In genomic region chr7:36723951-36724664, GRCh38 we compare ENCODE assay signal across 8 cellular contexts. TPM values are rescaled to one million over a fixed set of nuclear protein-coding genes. Genes with fewer than 3 reads are reported as not detected.
DNase-seq lines count a peak whose midpoint lies in the region; ATAC-seq and TF ChIP-seq lines count a peak whose summit lies in the region.

Gene AOAH (minus strand): TSS chr7:36724494. CDS start chr7:36724148, 346 bp downstream.

- H3K27ac ChIP-seq in thoracic aorta: no peak within 1 kb of the TSS

- H3K9me3 Mint-ChIP-seq in natural killer cell treated with Interleukin-12 subunit alpha and Interleukin-12 subunit beta and Interleukin-15 and Interleukin-18, amount 100 ng/mL, for 72 hours: peaks cover 5% of the 10 kb centered on the region

- H3K4me3 Mint-ChIP-seq in natural killer cell treated with Interleukin-12 subunit alpha and Interleukin-12 subunit beta and Interleukin-15 and Interleukin-18, amount 100 ng/mL, for 72 hours: peak within 1 kb of the TSS; percentile 89

- no peaks in the 10 kb centered on the region for H3K9me3 ChIP-seq in thoracic aorta

- in situ Hi-C loops in GM13977 (cut with MboI; ENCODE audit: low pct_unique_long_range_greater_than_20kb, low sequenced_read_pairs, unreplicated experiment): no loop called here

- H3K36me3 ChIP-seq in thoracic aorta: no peaks in the 10 kb centered on the region

- peak; percentile 79 for ATAC-seq in HG02840 (IDR thresholded peaks at IDR 0.05; ENCODE audit: low FRiP score, unreplicated experiment)
- peak; percentile 86 to 90 for ATAC-seq in natural killer cell treated with Interleukin-12 subunit alpha and Interleukin-12 subunit beta and Interleukin-15 and Interleukin-18, amount 100 ng/mL, for 72 hours
- ATAC-seq in thoracic aorta (ENCODE audit: insufficient number of reproducible peaks, low FRiP score, low read depth): no peak

- H3K27me3 Mint-ChIP-seq in natural killer cell treated with Interleukin-12 subunit alpha and Interleukin-12 subunit beta and Interleukin-15 and Interleukin-18, amount 100 ng/mL, for 72 hours: no peaks in the 10 kb centered on the region

- H3K4me1 Mint-ChIP-seq in natural killer cell treated with Interleukin-12 subunit alpha and Interleukin-12 subunit beta and Interleukin-15 and Interleukin-18, amount 100 ng/mL, for 72 hours (ENCODE audit: low read depth in 2 of 2): peaks cover 71 to 86% of the 10 kb centered on the region in 2 donors

- H3K4me1 ChIP-seq in thoracic aorta (ENCODE audit: control insufficient read depth in 1 of 2, low read depth in 2 of 2): peaks cover 0 to 4% of the 10 kb centered on the region in 2 donors

- peak within 1 kb of the TSS; percentile 51 for H3K4me3 ChIP-seq in thoracic aorta

- TF ChIP-seq CTCF in GM13977 (IDR thresholded peaks at IDR 0.05; ENCODE audit: extremely low read depth, insufficient read depth, missing control alignments) (no peak), thoracic aorta (IDR thresholded peaks at IDR 0.05) (no peak)

- peaks cover 28% of the 10 kb centered on the region for H3K36me3 Mint-ChIP-seq in natural killer cell treated with Interleukin-12 subunit alpha and Interleukin-12 subunit beta and Interleukin-15 and Interleukin-18, amount 100 ng/mL, for 72 hours

- DNase-seq in GM13977 (ENCODE audit: low spot score) (peak; percentile 37), SKM-1 treated with dmso at 0.1 percent for 144 hours (lab: John Stamatoyannopoulos, UW; ENCODE audit: unreplicated experiment) (peak; percentile 89), thoracic aorta (ENCODE audit: low spot score) (no peak), NCI-H226 (no peak), DMS 273 (lab: John Stamatoyannopoulos, UW; ENCODE audit: unreplicated experiment) (no peak)
- peak; percentile 52 for DNase-seq in activated naive CD4-positive, alpha-beta T cell treated with anti-CD3 and anti-CD28 coated beads, Interleukin-2, amount 50 U/mL, for 16 hours
- peak; percentile 93 for DNase-seq in natural killer cell treated with Interleukin-12 subunit alpha and Interleukin-12 subunit beta and Interleukin-15 and Interleukin-18, amount 100 ng/mL, for 72 hours (ENCODE audit: low spot score)

- no peaks in the 10 kb centered on the region for H3K27me3 ChIP-seq in thoracic aorta (replicated peaks; ENCODE audit: insufficient read depth)

- peak within 1 kb of the TSS; percentile 93 to 97 for H3K27ac Mint-ChIP-seq in natural killer cell treated with Interleukin-12 subunit alpha and Interleukin-12 subunit beta and Interleukin-15 and Interleukin-18, amount 100 ng/mL, for 72 hours

RNA-seq across cellular contexts. Expression of gene AOAH, which starts in this region (rescaled TPM):
- total RNA-seq in natural killer cell treated with Interleukin-12 subunit alpha and Interleukin-12 subunit beta and Interleukin-15 and Interleukin-18, amount 100 ng/mL, for 72 hours: 100 to 1,000 TPM; 108 to 136 TPM
- total RNA-seq in thoracic aorta: 10 to 100 TPM; 20.2 to 22.6 TPM

Comparison
In these comparisons a context has a peak if more than half of its experiments do, and no peak if none do; other contexts are left out.
1. RNA of gene AOAH (total RNA-seq): 108 to 136 TPM in natural killer cell treated with Interleukin-12 subunit alpha and Interleukin-12 subunit beta and Interleukin-15 and Interleukin-18, amount 100 ng/mL, for 72 hours; 20.2 to 22.6 TPM in thoracic aorta; every median in the first group is over 4 times any median in the second.
2. DNase-seq: peak in GM13977 (single experiment), SKM-1 treated with dmso at 0.1 percent for 144 hours (single experiment), activated naive CD4-positive, alpha-beta T cell treated with anti-CD3 and anti-CD28 coated beads, Interleukin-2, amount 50 U/mL, for 16 hours (single experiment) and natural killer cell treated with Interleukin-12 subunit alpha and Interleukin-12 subunit beta and Interleukin-15 and Interleukin-18, amount 100 ng/mL, for 72 hours (single experiment); none in thoracic aorta (single experiment), NCI-H226 (single experiment) and DMS 273 (single experiment).